9 cellular contexts compared by ENCODE assay signal in genomic region chr17:81309140-81309858, GRCh38. TPM values are rescaled to one million over a fixed set of nuclear protein-coding genes. Genes with fewer than 3 reads are reported as not detected.
A peak's percentile ranks its signal among the peaks of the same experiment; 100 is the strongest.
DNase-seq lines count a peak whose midpoint lies in the region; ATAC-seq and TF ChIP-seq lines count a peak whose summit lies in the region.
"Had no signal": no experiment of that assay in that cellular context is flagged by ENCODE, and none has a peak within 500 bp of the region (broad histone marks: within the 10 kb centered on the region; RNA-seq: fewer than 3 reads in every experiment).

No MANE protein-coding gene starts in this region.

- H2AFZ ChIP-seq in MM.1S (ENCODE audit: low read length): peak overlapping the region; percentile 51; the same call in 1 of the 2 replicates

- peak; percentile 37 for TF ChIP-seq CTCF in MM.1S (IDR thresholded peaks at IDR 0.05; ENCODE audit: low read length)
- peak in 1 of 3 donors; percentile 19 for TF ChIP-seq CTCF in omental fat pad (IDR thresholded peaks at IDR 0.05)

- H3K4me1 Mint-ChIP-seq in activated T-helper 2 cell treated with anti-CD3 and anti-CD28 coated beads, Interferon-gamma antibody, Interleukin-2, Interleukin-4, amounts not matched to agents 10 μg/mL and 5 μg/mL and 100 μg/mL, durations not matched to agents 14 hours and 24 hours and 36 hours (ENCODE audit: low read depth): peaks cover 4% of the 10 kb centered on the region

- no peak overlapping the region for H3K9ac ChIP-seq in MM.1S (ENCODE audit: low read length)

- no peak overlapping the region for H3K27ac Mint-ChIP-seq in activated T-helper 2 cell treated with anti-CD3 and anti-CD28 coated beads, Interferon-gamma antibody, Interleukin-2, Interleukin-4, amounts not matched to agents 10 μg/mL and 5 μg/mL and 100 μg/mL, durations not matched to agents 14 hours and 24 hours and 36 hours
- H3K27ac Mint-ChIP-seq: activated naive CD4-positive, alpha-beta T cell treated with anti-CD3 and anti-CD28 coated beads, Interleukin-2, amount 50 U/mL, for 24 hours had no signal

- H3K4me3 ChIP-seq in MM.1S (ENCODE audit: low read length): no peak overlapping the region

- no peaks in the 10 kb centered on the region for H3K9me3 ChIP-seq in MM.1S (replicated peaks; ENCODE audit: insufficient read depth, low read length)

- H3K79me2 ChIP-seq in MM.1S (ENCODE audit: low read length): no peaks in the 10 kb centered on the region

- ATAC-seq in omental fat pad (ENCODE audit: low FRiP score) (peak; percentile 58), GM21447 (IDR thresholded peaks at IDR 0.05; ENCODE audit: unreplicated experiment) (no peak), GM21390 (IDR thresholded peaks at IDR 0.05; ENCODE audit: unreplicated experiment) (no peak)

- H3F3A ChIP-seq in MM.1S (ENCODE audit: insufficient read depth, low read length): no peaks in the 10 kb centered on the region

- H3K4me3 Mint-ChIP-seq in activated T-helper 2 cell treated with anti-CD3 and anti-CD28 coated beads, Interferon-gamma antibody, Interleukin-2, Interleukin-4, amounts not matched to agents 10 μg/mL and 5 μg/mL and 100 μg/mL, durations not matched to agents 14 hours and 24 hours and 36 hours (ENCODE audit: low read depth): no peak overlapping the region
- H3K4me3 Mint-ChIP-seq: activated naive CD4-positive, alpha-beta T cell treated with anti-CD3 and anti-CD28 coated beads, Interleukin-2, amount 50 U/mL, for 24 hours had no signal

- H3K27ac ChIP-seq in MM.1S (ENCODE audit: low read length): no peak overlapping the region

- H3K4me1 ChIP-seq in MM.1S (ENCODE audit: low read length): no peaks in the 10 kb centered on the region

- H4K20me1 ChIP-seq in MM.1S (ENCODE audit: insufficient read depth, low read length): no peaks in the 10 kb centered on the region

- H3K36me3 ChIP-seq in MM.1S (replicated peaks; ENCODE audit: insufficient read depth, low read length): no peaks in the 10 kb centered on the region

- no peaks in the 10 kb centered on the region for H3K9me3 Mint-ChIP-seq in activated T-helper 2 cell treated with anti-CD3 and anti-CD28 coated beads, Interferon-gamma antibody, Interleukin-2, Interleukin-4, amounts not matched to agents 10 μg/mL and 5 μg/mL and 100 μg/mL, durations not matched to agents 14 hours and 24 hours and 36 hours
- H3K9me3 Mint-ChIP-seq: activated naive CD4-positive, alpha-beta T cell treated with anti-CD3 and anti-CD28 coated beads, Interleukin-2, amount 50 U/mL, for 24 hours had no signal

- H3K27me3 Mint-ChIP-seq in activated T-helper 2 cell treated with anti-CD3 and anti-CD28 coated beads, Interferon-gamma antibody, Interleukin-2, Interleukin-4, amounts not matched to agents 10 μg/mL and 5 μg/mL and 100 μg/mL, durations not matched to agents 14 hours and 24 hours and 36 hours (ENCODE audit: low read depth): peaks cover 5% of the 10 kb centered on the region

- peaks cover 92% of the 10 kb centered on the region for H3K27me3 ChIP-seq in MM.1S (replicated peaks; ENCODE audit: insufficient read depth, low read length)

- intact Hi-C loops in activated T-helper 2 cell treated with anti-CD3 and anti-CD28 coated beads, Interferon-gamma antibody, Interleukin-2, Interleukin-4, amounts not matched to agents 10 μg/mL and 5 μg/mL and 100 μg/mL, durations not matched to agents 14 hours and 24 hours and 36 hours (cut with micrococcal nuclease): no loop called here
- intact Hi-C loops in head of caudate nucleus (cut with DNase I): no loop called here

- H3K9me2 ChIP-seq in MM.1S (replicated peaks; ENCODE audit: insufficient read depth, low read length): no peaks in the 10 kb centered on the region

- H3K36me3 Mint-ChIP-seq in activated T-helper 2 cell treated with anti-CD3 and anti-CD28 coated beads, Interferon-gamma antibody, Interleukin-2, Interleukin-4, amounts not matched to agents 10 μg/mL and 5 μg/mL and 100 μg/mL, durations not matched to agents 14 hours and 24 hours and 36 hours (ENCODE audit: low read depth): no peaks in the 10 kb centered on the region
- H3K36me3 Mint-ChIP-seq: activated naive CD4-positive, alpha-beta T cell treated with anti-CD3 and anti-CD28 coated beads, Interleukin-2, amount 50 U/mL, for 24 hours had no signal

- H3K4me2 ChIP-seq in MM.1S (ENCODE audit: low read depth, low read length): peak overlapping the region; percentile 58; the same call in 1 of the 2 replicates

- DNase-seq in NCI-H2227 (lab: John Stamatoyannopoulos, UW; ENCODE audit: unreplicated experiment) (peak; percentile 29), NCI-H2227 treated with DMSO at 0.1 percent for 48 hours (lab: John Stamatoyannopoulos, UW) (no peak), MM.1S (peak; percentile 55), head of caudate nucleus (peak in 40 of 42 donors; percentile 23 to 76 (median 57)), omental fat pad (ENCODE audit: low spot score) (peak; percentile 74)
- DNase-seq in activated T-helper 2 cell treated with anti-CD3 and anti-CD28 coated beads, Interferon-gamma antibody, Interleukin-2, Interleukin-4, amounts not matched to agents 10 μg/mL and 5 μg/mL and 100 μg/mL, durations not matched to agents 14 hours and 24 hours and 36 hours (ENCODE audit: low spot score): peak; percentile 30

RNA-seq across cellular contexts. Expression of gene SLC38A10, which starts 14.2 kb away (rescaled TPM):
- total RNA-seq in activated T-helper 2 cell treated with anti-CD3 and anti-CD28 coated beads, Interferon-gamma antibody, Interleukin-2, Interleukin-4, amounts not matched to agents 10 μg/mL and 5 μg/mL and 100 μg/mL, durations not matched to agents 14 hours and 24 hours and 36 hours: 102 and 116 TPM in 2 replicates
- total RNA-seq in omental fat pad: 100 to 1,000 TPM in 1 of 4 donors, 10 to 100 TPM in 3; 61.2 to 126 (median 75.6) TPM
